2 cellular contexts compared by ENCODE assay signal in genomic region chr16:27258241-27258734, GRCh38.
TF ChIP-seq lines count a peak whose summit lies in the region.

No MANE protein-coding gene starts in this region.

TF ChIP-seq in GM12878, 131 proteins besides CTCF, POLR2A, EP300 and RAD21:
- no peak for TF ChIP-seq STAT3 (IDR thresholded peaks at IDR 0.05; ENCODE audit: low read depth, low read length)
- TF ChIP-seq, protein P1, sequence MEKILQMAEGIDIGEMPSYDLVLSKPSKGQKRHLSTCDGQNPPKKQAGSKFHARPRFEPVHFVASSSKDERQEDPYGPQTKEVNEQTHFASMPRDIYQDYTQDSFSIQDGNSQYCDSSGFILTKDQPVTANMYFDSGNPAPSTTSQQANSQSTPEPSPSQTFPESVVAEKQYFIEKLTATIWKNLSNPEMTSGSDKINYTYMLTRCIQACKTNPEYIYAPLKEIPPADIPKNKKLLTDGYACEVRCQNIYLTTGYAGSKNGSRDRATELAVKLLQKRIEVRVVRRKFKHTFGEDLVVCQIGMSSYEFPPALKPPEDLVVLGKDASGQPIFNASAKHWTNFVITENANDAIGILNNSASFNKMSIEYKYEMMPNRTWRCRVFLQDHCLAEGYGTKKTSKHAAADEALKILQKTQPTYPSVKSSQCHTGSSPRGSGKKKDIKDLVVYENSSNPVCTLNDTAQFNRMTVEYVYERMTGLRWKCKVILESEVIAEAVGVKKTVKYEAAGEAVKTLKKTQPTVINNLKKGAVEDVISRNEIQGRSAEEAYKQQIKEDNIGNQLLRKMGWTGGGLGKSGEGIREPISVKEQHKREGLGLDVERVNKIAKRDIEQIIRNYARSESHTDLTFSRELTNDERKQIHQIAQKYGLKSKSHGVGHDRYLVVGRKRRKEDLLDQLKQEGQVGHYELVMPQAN (conservative IDR thresholded peaks at IDR 0.05) = no peak
- TF ChIP-seq, protein P2, sequence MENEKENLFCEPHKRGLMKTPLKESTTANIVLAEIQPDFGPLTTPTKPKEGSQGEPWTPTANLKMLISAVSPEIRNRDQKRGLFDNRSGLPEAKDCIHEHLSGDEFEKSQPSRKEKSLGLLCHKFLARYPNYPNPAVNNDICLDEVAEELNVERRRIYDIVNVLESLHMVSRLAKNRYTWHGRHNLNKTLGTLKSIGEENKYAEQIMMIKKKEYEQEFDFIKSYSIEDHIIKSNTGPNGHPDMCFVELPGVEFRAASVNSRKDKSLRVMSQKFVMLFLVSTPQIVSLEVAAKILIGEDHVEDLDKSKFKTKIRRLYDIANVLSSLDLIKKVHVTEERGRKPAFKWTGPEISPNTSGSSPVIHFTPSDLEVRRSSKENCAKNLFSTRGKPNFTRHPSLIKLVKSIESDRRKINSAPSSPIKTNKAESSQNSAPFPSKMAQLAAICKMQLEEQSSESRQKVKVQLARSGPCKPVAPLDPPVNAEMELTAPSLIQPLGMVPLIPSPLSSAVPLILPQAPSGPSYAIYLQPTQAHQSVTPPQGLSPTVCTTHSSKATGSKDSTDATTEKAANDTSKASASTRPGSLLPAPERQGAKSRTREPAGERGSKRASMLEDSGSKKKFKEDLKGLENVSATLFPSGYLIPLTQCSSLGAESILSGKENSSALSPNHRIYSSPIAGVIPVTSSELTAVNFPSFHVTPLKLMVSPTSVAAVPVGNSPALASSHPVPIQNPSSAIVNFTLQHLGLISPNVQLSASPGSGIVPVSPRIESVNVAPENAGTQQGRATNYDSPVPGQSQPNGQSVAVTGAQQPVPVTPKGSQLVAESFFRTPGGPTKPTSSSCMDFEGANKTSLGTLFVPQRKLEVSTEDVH (IDR thresholded peaks at IDR 0.05; ENCODE audit: low read depth, partially characterized antibody) = no peak
- TF ChIP-seq, protein P3, sequence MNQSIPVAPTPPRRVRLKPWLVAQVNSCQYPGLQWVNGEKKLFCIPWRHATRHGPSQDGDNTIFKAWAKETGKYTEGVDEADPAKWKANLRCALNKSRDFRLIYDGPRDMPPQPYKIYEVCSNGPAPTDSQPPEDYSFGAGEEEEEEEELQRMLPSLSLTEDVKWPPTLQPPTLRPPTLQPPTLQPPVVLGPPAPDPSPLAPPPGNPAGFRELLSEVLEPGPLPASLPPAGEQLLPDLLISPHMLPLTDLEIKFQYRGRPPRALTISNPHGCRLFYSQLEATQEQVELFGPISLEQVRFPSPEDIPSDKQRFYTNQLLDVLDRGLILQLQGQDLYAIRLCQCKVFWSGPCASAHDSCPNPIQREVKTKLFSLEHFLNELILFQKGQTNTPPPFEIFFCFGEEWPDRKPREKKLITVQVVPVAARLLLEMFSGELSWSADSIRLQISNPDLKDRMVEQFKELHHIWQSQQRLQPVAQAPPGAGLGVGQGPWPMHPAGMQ (IDR thresholded peaks at IDR 0.05; ENCODE audit: borderline replicate concordance) = no peak
- no peak for TF ChIP-seq ZSCAN29 (IDR thresholded peaks at IDR 0.05)
- TF ChIP-seq RB1 (IDR thresholded peaks at IDR 0.05; ENCODE audit: borderline replicate concordance) = no peak
- no peak for TF ChIP-seq POU2F2 (IDR thresholded peaks at IDR 0.05; ENCODE audit: borderline replicate concordance, low read depth, low read length)
- TF ChIP-seq ZNF274 (IDR thresholded peaks at IDR 0.05; ENCODE audit: insufficient read depth, insufficient read length) = no peak
- no peak for TF ChIP-seq EED (IDR thresholded peaks at IDR 0.05; ENCODE audit: low read depth)

TF ChIP-seq in liver, 16 proteins besides CTCF, POLR2A, EP300 and RAD21:
- TF ChIP-seq TAF1 (conservative IDR thresholded peaks at IDR 0.05) = no peak
- TF ChIP-seq REST (IDR thresholded peaks at IDR 0.05) = peak; percentile 16
- TF ChIP-seq NR2F2 (IDR thresholded peaks at IDR 0.05) = peak; percentile 41
- TF ChIP-seq SP1 (IDR thresholded peaks at IDR 0.05) = peak; percentile 9
TF ChIP-seq in liver: peak in this region for 3.
